In genomic region chr4:174564529-174564928, GRCh38 we compare ENCODE assay signal across 17 cellular contexts.
"Had no signal": no experiment of that assay in that cellular context is flagged by ENCODE, and none has a peak within 500 bp of the region (broad histone marks: within the 10 kb centered on the region; RNA-seq: fewer than 3 reads in every experiment).

No MANE protein-coding gene starts in this region.

- ATAC-seq: gastroesophageal sphincter; left cardiac atrium; lower lobe of right lung; natural killer cell treated with Interleukin-12 subunit alpha and Interleukin-12 subunit beta and Interleukin-15 and Interleukin-18, amount 100 ng/mL, for 72 hours had no signal

- DNase-seq: dermis blood vessel endothelial cell; esophagus squamous epithelium; foreskin fibroblast; kidney; left cardiac atrium; left ventricle myocardium inferior; lower lobe of right lung; nucleus accumbens; ovary; sigmoid colon; stimulated activated CD4-positive, alpha-beta T cell treated with anti-CD3 and anti-CD28 coated beads, Interleukin-12 subunit alpha, Interleukin-12 subunit beta, amount 100 ng/mL, for 4 hours; stimulated activated naive CD4-positive, alpha-beta T cell; stomach; substantia nigra; transverse colon had no signal
